26 cellular contexts compared by ENCODE assay signal in genomic region chr20:56802805-56803204, GRCh38.
DNase-seq lines count a peak whose midpoint lies in the region; ATAC-seq and TF ChIP-seq lines count a peak whose summit lies in the region.
"Had no signal": no experiment of that assay in that cellular context is flagged by ENCODE, and none has a peak within 500 bp of the region (broad histone marks: within the 10 kb centered on the region; RNA-seq: fewer than 3 reads in every experiment).

No MANE protein-coding gene starts in this region.

- POLR2A ChIA-PET in PC-3 (lab: Charles Lee; ENCODE audit: unreplicated experiment) = no interaction called here

- DNase-seq in PC-3 (no peak), astrocyte of the hippocampus (ENCODE audit: low read depth, low spot score) (peak; percentile 20), osteoblast (ENCODE audit: insufficient read length, low spot score, missing footprints) (no peak), Kasumi-1 (lab: John Stamatoyannopoulos, UW) (no peak), COLO829 (ENCODE audit: low spot score) (no peak)
- no peak for DNase-seq in activated effector memory CD4-positive, alpha-beta T cell treated with Interleukin-2 at 50 U/mL for 16 hours
- DNase-seq: 8988T, ACHN, BE2C, DMS153, DND-41, H7, MG63, NCI-H1105 treated with DMSO at 0.1 percent for 48 hours, NCI-H146, NCI-H1930, NCI-H2107, NCI-H446, NCI-H524 treated with DMSO at 0.1 percent for 48 hours, NCI-H774, Right ventricle myocardium superior had no signal

- H3K27me3 ChIP-seq in PC-3 (ENCODE audit: low read length) (no peaks in the 10 kb centered on the region), osteoblast (ENCODE audit: insufficient read depth, low read length) (peaks cover 7% of the 10 kb centered on the region)
- H3K27me3 ChIP-seq: BE2C, MG63 had no signal

- intact Hi-C loops in PC-3 (cut with micrococcal nuclease) = no loop called here

- H3K4me3 ChIP-seq in PC-3 (ENCODE audit: low read length) (no peak overlapping the region), osteoblast (ENCODE audit: insufficient read depth, low read length) (no peak overlapping the region)
- H3K4me3 ChIP-seq: K562, MG63 had no signal

- H4K20me1 ChIP-seq in PC-3 (ENCODE audit: low read length) (no peaks in the 10 kb centered on the region), osteoblast (ENCODE audit: insufficient read depth, low read length) (no peaks in the 10 kb centered on the region)

- H3K4me1 ChIP-seq in PC-3 (ENCODE audit: insufficient read depth, low read length) (peaks cover 36% of the 10 kb centered on the region), osteoblast (ENCODE audit: insufficient read depth, low read length) (peaks cover 10% of the 10 kb centered on the region)
- H3K4me1 ChIP-seq: BE2C had no signal

- H3K9me2 ChIP-seq in PC-3 (replicated peaks; ENCODE audit: low read length) = no peaks in the 10 kb centered on the region

- H3K27ac ChIP-seq in C4-2B (peak overlapping the region; percentile 63), PC-3 (ENCODE audit: low read length) (peak overlapping the region; percentile 41), osteoblast (ENCODE audit: low read depth, low read length) (no peak overlapping the region)
- H3K27ac ChIP-seq: HL-60 had no signal

- CTCF ChIA-PET in PC-3 (lab: Charles Lee) = interaction anchor here (1.0 kb wide), 1 partner anchor 173 kb away, joined by 3 read pairs; no protein-coding TSS in a partner anchor

- H3K36me3 ChIP-seq in PC-3 (ENCODE audit: low read depth, low read length) (no peaks in the 10 kb centered on the region), osteoblast (ENCODE audit: insufficient read depth, low read length) (no peaks in the 10 kb centered on the region)
- H3K36me3 ChIP-seq: BE2C, MG63 had no signal

- H3K79me2 ChIP-seq in PC-3 (ENCODE audit: low read length) (no peaks in the 10 kb centered on the region), osteoblast (ENCODE audit: insufficient read depth, low read length) (no peaks in the 10 kb centered on the region)

- peak overlapping the region; percentile 42 for H3K4me2 ChIP-seq in PC-3 (ENCODE audit: low read length)
- peak overlapping the region; percentile 60 for H3K4me2 ChIP-seq in osteoblast (ENCODE audit: insufficient read depth, low read length)

- H3F3A ChIP-seq in PC-3 (ENCODE audit: low read length, unreplicated experiment) = no peaks in the 10 kb centered on the region

- H3K9me3 ChIP-seq in PC-3 (ENCODE audit: low read length) (no peaks in the 10 kb centered on the region), osteoblast (ENCODE audit: low read depth, low read length) (no peaks in the 10 kb centered on the region)
- H3K9me3 ChIP-seq: BE2C, MG63 had no signal

- peak overlapping the region; percentile 25; the same call in 1 of the 2 replicates for H3K9ac ChIP-seq in PC-3 (ENCODE audit: low read length)

- H2AFZ ChIP-seq in PC-3 (ENCODE audit: low read length) = no peak overlapping the region
- no peak overlapping the region for H2AFZ ChIP-seq in osteoblast (ENCODE audit: low read length)

- BruUV-seq in PC-3 (replicated peaks; lab: Mats Ljungman, UMichigan) = no TSS peak

- TF ChIP-seq CTCF in C4-2B (conservative IDR thresholded peaks at IDR 0.05) = no peak
- no peak for TF ChIP-seq CTCF in PC-3 (conservative IDR thresholded peaks at IDR 0.05; ENCODE audit: low read depth, low read length)
- no peak for TF ChIP-seq CTCF in osteoblast (IDR thresholded peaks at IDR 0.05; ENCODE audit: extremely low read depth, low read depth, low read length)

- ATAC-seq in PC-3 (no peak), HG02840 (IDR thresholded peaks at IDR 0.05; ENCODE audit: low FRiP score, unreplicated experiment) (no peak)
- ATAC-seq: HepG2, K562 had no signal
